ENCODE assay signal across 10 cellular contexts in genomic region chr4:945274-946102, GRCh38.
A peak's percentile ranks its signal among the peaks of the same experiment; 100 is the strongest.
DNase-seq lines count a peak whose midpoint lies in the region; ATAC-seq lines count a peak whose summit lies in the region.
"Had no signal": no experiment of that assay in that cellular context is flagged by ENCODE, and none has a peak within 500 bp of the region (broad histone marks: within the 10 kb centered on the region; RNA-seq: fewer than 3 reads in every experiment).

No MANE protein-coding gene starts in this region.

- H3K9me3 Mint-ChIP-seq in activated naive CD4-positive, alpha-beta T cell treated with anti-CD3 and anti-CD28 coated beads, Interleukin-2, amount 10 ng/mL, durations not matched to agents 7 days and 5 days = no peaks in the 10 kb centered on the region
- no peaks in the 10 kb centered on the region for H3K9me3 Mint-ChIP-seq in stimulated activated effector memory CD8-positive, alpha-beta T cell treated with anti-CD3 and anti-CD28 coated beads, Interleukin-12 subunit alpha, Interleukin-12 subunit beta, amount 100 ng/mL, for 72 hours
- H3K9me3 Mint-ChIP-seq: activated naive CD8-positive, alpha-beta T cell treated with anti-CD3 and anti-CD28 coated beads for 36 hours had no signal

- peaks cover 18% of the 10 kb centered on the region for H3K27me3 Mint-ChIP-seq in activated naive CD4-positive, alpha-beta T cell treated with anti-CD3 and anti-CD28 coated beads, Interleukin-2, amount 10 ng/mL, durations not matched to agents 7 days and 5 days
- H3K27me3 Mint-ChIP-seq: activated naive CD8-positive, alpha-beta T cell treated with anti-CD3 and anti-CD28 coated beads for 36 hours had no signal

- no peaks in the 10 kb centered on the region for H3K36me3 Mint-ChIP-seq in activated naive CD4-positive, alpha-beta T cell treated with anti-CD3 and anti-CD28 coated beads, Interleukin-2, amount 10 ng/mL, durations not matched to agents 7 days and 5 days
- no peaks in the 10 kb centered on the region for H3K36me3 Mint-ChIP-seq in stimulated activated effector memory CD8-positive, alpha-beta T cell treated with anti-CD3 and anti-CD28 coated beads, Interleukin-12 subunit alpha, Interleukin-12 subunit beta, amount 100 ng/mL, for 72 hours
- H3K36me3 Mint-ChIP-seq: activated naive CD8-positive, alpha-beta T cell treated with anti-CD3 and anti-CD28 coated beads for 36 hours had no signal

- no peak overlapping the region for H3K4me3 Mint-ChIP-seq in activated naive CD4-positive, alpha-beta T cell treated with anti-CD3 and anti-CD28 coated beads, Interleukin-2, amount 10 ng/mL, durations not matched to agents 7 days and 5 days
- H3K4me3 Mint-ChIP-seq in stimulated activated effector memory CD8-positive, alpha-beta T cell treated with anti-CD3 and anti-CD28 coated beads, Interleukin-12 subunit alpha, Interleukin-12 subunit beta, amount 100 ng/mL, for 72 hours = no peak overlapping the region
- H3K4me3 Mint-ChIP-seq: activated naive CD8-positive, alpha-beta T cell treated with anti-CD3 and anti-CD28 coated beads for 36 hours had no signal

- no peak for DNase-seq in activated naive CD4-positive, alpha-beta T cell treated with anti-CD3 and anti-CD28 coated beads, Interleukin-2, amount 10 ng/mL, durations not matched to agents 7 days and 5 days
- no peak for DNase-seq in activated naive CD4-positive, alpha-beta T cell treated with Interleukin-2 at 50 U/mL for 16 hours
- DNase-seq in iPS-NIHi11 (ENCODE audit: low spot score) (peak; percentile 31), NCI-H2227 (lab: John Stamatoyannopoulos, UW; ENCODE audit: unreplicated experiment) (no peak)
- no peak for DNase-seq in stimulated activated effector memory CD8-positive, alpha-beta T cell treated with anti-CD3 and anti-CD28 coated beads, Interleukin-12 subunit alpha, Interleukin-12 subunit beta, amount 100 ng/mL, for 72 hours (ENCODE audit: low spot score in 2 of 2)
- DNase-seq: activated naive CD8-positive, alpha-beta T cell treated with anti-CD3 and anti-CD28 coated beads for 36 hours; COR-L47; MM.1S; stimulated activated CD4-positive, alpha-beta T cell treated with anti-CD3 and anti-CD28 coated beads, Interleukin-2, amount 100 ng/mL, for 48 hours had no signal

- ATAC-seq in stimulated activated effector memory CD8-positive, alpha-beta T cell treated with anti-CD3 and anti-CD28 coated beads, Interleukin-12 subunit alpha, Interleukin-12 subunit beta, amount 100 ng/mL, for 72 hours = no peak
- no peak for ATAC-seq in GM19452 (IDR thresholded peaks at IDR 0.05; ENCODE audit: unreplicated experiment)

- peak overlapping the region; percentile 16 for H3K27ac Mint-ChIP-seq in activated naive CD4-positive, alpha-beta T cell treated with anti-CD3 and anti-CD28 coated beads, Interleukin-2, amount 10 ng/mL, durations not matched to agents 7 days and 5 days
- H3K27ac Mint-ChIP-seq in stimulated activated effector memory CD8-positive, alpha-beta T cell treated with anti-CD3 and anti-CD28 coated beads, Interleukin-12 subunit alpha, Interleukin-12 subunit beta, amount 100 ng/mL, for 72 hours = peak overlapping the region; percentile 10
- H3K27ac Mint-ChIP-seq: activated naive CD8-positive, alpha-beta T cell treated with anti-CD3 and anti-CD28 coated beads for 36 hours had no signal

- CTCF ChIA-PET in activated naive CD4-positive, alpha-beta T cell treated with anti-CD3 and anti-CD28 coated beads, Interleukin-2, amount 10 ng/mL, durations not matched to agents 7 days and 5 days (lab: Charles Lee) = no interaction called here

- no peaks in the 10 kb centered on the region for H3K4me1 Mint-ChIP-seq in activated naive CD4-positive, alpha-beta T cell treated with anti-CD3 and anti-CD28 coated beads, Interleukin-2, amount 10 ng/mL, durations not matched to agents 7 days and 5 days
- peaks cover 17% of the 10 kb centered on the region for H3K4me1 Mint-ChIP-seq in stimulated activated effector memory CD8-positive, alpha-beta T cell treated with anti-CD3 and anti-CD28 coated beads, Interleukin-12 subunit alpha, Interleukin-12 subunit beta, amount 100 ng/mL, for 72 hours
